Comparison of ENCODE assay signal across 27 cellular contexts in genomic region chr2:215379948-215380347, GRCh38.
"Had no signal": no experiment of that assay in that cellular context is flagged by ENCODE, and none has a peak within 500 bp of the region (broad histone marks: within the 10 kb centered on the region; RNA-seq: fewer than 3 reads in every experiment).

No MANE protein-coding gene starts in this region.

- H3K9me3 Mint-ChIP-seq: endodermal cell; nephron; stimulated activated naive B cell treated with anti-CD40 and anti-IgM and Interleukin-4, amounts not matched to agents 10 μg/mL and 1 μg/mL and 100 μg/mL, for 72 hours; stimulated activated naive CD8-positive, alpha-beta T cell treated with anti-CD3 and anti-CD28 coated beads, Interleukin-15, Interleukin-2, amounts not matched to agents 100 ng/mL and 50 ng/mL, for 24 hours had no signal

- H3K36me3 ChIP-seq: pancreas had no signal

- ATAC-seq: esophagus mucosa; foreskin keratinocyte; gastroesophageal sphincter; heart right ventricle; left lung; naive thymus-derived CD4-positive, alpha-beta T cell; pancreas; stimulated activated naive B cell treated with anti-CD40 and anti-IgM and Interleukin-4, amounts not matched to agents 10 μg/mL and 1 μg/mL and 100 μg/mL, for 72 hours had no signal

- H3K27me3 ChIP-seq: colonic mucosa, foreskin keratinocyte, gastroesophageal sphincter, heart right ventricle, left lung, pancreas, sigmoid colon, spleen, tibial nerve, upper lobe of left lung had no signal

- H3K27me3 Mint-ChIP-seq: dendritic cell treated with granulocyte-macrophage colony-stimulating factor and Interleukin-4, amounts not matched to agents 40 ng/mL and 50 ng/mL, for 4 days; naive thymus-derived CD4-positive, alpha-beta T cell; stimulated activated naive B cell treated with anti-CD40 and anti-IgM and Interleukin-4, amounts not matched to agents 10 μg/mL and 1 μg/mL and 100 μg/mL, for 72 hours; stimulated activated naive CD8-positive, alpha-beta T cell treated with anti-CD3 and anti-CD28 coated beads, Interleukin-15, Interleukin-2, amounts not matched to agents 100 ng/mL and 50 ng/mL, for 24 hours had no signal

- H3K4me1 ChIP-seq: colonic mucosa, foreskin keratinocyte, gastroesophageal sphincter, heart right ventricle, left lung, pancreas, sigmoid colon, spleen, tibial nerve, upper lobe of left lung had no signal

- DNase-seq: colonic mucosa; effector CD8-positive, alpha-beta T cell; endodermal cell; foreskin keratinocyte; glutamatergic neuron; heart right ventricle; hippocampal formation; left cardiac atrium; left lung; mesendoderm; midbrain; naive thymus-derived CD4-positive, alpha-beta T cell; nucleus accumbens; pancreas; sigmoid colon; spleen; stimulated activated CD4-positive, alpha-beta T cell treated with anti-CD3 and anti-CD28 coated beads, Interleukin-4, amount 100 ng/mL, for 4 hours; stimulated activated naive B cell treated with anti-CD40 and anti-IgM and Interleukin-4, amounts not matched to agents 10 μg/mL and 1 μg/mL and 100 μg/mL, for 72 hours; upper lobe of left lung had no signal

- H3K27ac Mint-ChIP-seq: dendritic cell treated with granulocyte-macrophage colony-stimulating factor and Interleukin-4, amounts not matched to agents 40 ng/mL and 50 ng/mL, for 4 days; endodermal cell; naive thymus-derived CD4-positive, alpha-beta T cell; nephron; stimulated activated naive B cell treated with anti-CD40 and anti-IgM and Interleukin-4, amounts not matched to agents 10 μg/mL and 1 μg/mL and 100 μg/mL, for 72 hours; stimulated activated naive CD8-positive, alpha-beta T cell treated with anti-CD3 and anti-CD28 coated beads, Interleukin-15, Interleukin-2, amounts not matched to agents 100 ng/mL and 50 ng/mL, for 24 hours had no signal

- H3K27ac ChIP-seq: colonic mucosa, epithelial cell of prostate, foreskin keratinocyte, gastroesophageal sphincter, heart right ventricle, left lung, pancreas, sigmoid colon, spleen, tibial nerve, upper lobe of left lung had no signal

- H3K4me1 Mint-ChIP-seq: endodermal cell; naive thymus-derived CD4-positive, alpha-beta T cell; nephron; stimulated activated naive B cell treated with anti-CD40 and anti-IgM and Interleukin-4, amounts not matched to agents 10 μg/mL and 1 μg/mL and 100 μg/mL, for 72 hours had no signal

- H3K4me3 ChIP-seq: colonic mucosa, gastroesophageal sphincter, heart right ventricle, left lung, pancreas, sigmoid colon, spleen, thoracic aorta, tibial nerve, upper lobe of left lung had no signal

- H3K4me3 Mint-ChIP-seq: dendritic cell treated with granulocyte-macrophage colony-stimulating factor and Interleukin-4, amounts not matched to agents 40 ng/mL and 50 ng/mL, for 4 days; endodermal cell; naive thymus-derived CD4-positive, alpha-beta T cell; nephron; stimulated activated naive B cell treated with anti-CD40 and anti-IgM and Interleukin-4, amounts not matched to agents 10 μg/mL and 1 μg/mL and 100 μg/mL, for 72 hours; stimulated activated naive CD8-positive, alpha-beta T cell treated with anti-CD3 and anti-CD28 coated beads, Interleukin-15, Interleukin-2, amounts not matched to agents 100 ng/mL and 50 ng/mL, for 24 hours had no signal

- H3K9me3 ChIP-seq: colonic mucosa, gastroesophageal sphincter, heart right ventricle, left lung, pancreas, sigmoid colon, spleen, thoracic aorta, tibial nerve, upper lobe of left lung had no signal
